In genomic region chr10:77284797-77285196, GRCh38 we compare ENCODE assay signal across 24 cellular contexts.
"Had no signal": no experiment of that assay in that cellular context is flagged by ENCODE, and none has a peak within 500 bp of the region (broad histone marks: within the 10 kb centered on the region; RNA-seq: fewer than 3 reads in every experiment).

No MANE protein-coding gene starts in this region.

- ATAC-seq: activated naive CD4-positive, alpha-beta T cell treated with anti-CD3 and anti-CD28 coated beads, Interleukin-2, amount 50 U/mL, for 72 hours; activated T-cell treated with anti-CD3 and anti-CD28 coated beads, Interleukin-2, amount 50 U/mL, for 72 hours; heart left ventricle; left cardiac atrium; left ventricle myocardium superior; right cardiac atrium; stimulated activated effector memory CD8-positive, alpha-beta T cell treated with anti-CD3 and anti-CD28 coated beads, Interleukin-12 subunit alpha, Interleukin-12 subunit beta, amount 100 ng/mL, for 72 hours; stimulated activated naive CD8-positive, alpha-beta T cell treated with anti-CD3 and anti-CD28 coated beads, Interleukin-15, amount 100 ng/mL, for 72 hours had no signal

- H3K27ac ChIP-seq: dorsolateral prefrontal cortex had no signal

- H3K9me3 ChIP-seq: heart left ventricle had no signal

- H3K36me3 ChIP-seq: heart left ventricle had no signal

- H3K4me3 ChIP-seq: coronary artery, dorsolateral prefrontal cortex, heart left ventricle had no signal

- H3K27me3 ChIP-seq: dorsolateral prefrontal cortex had no signal

- H3K4me3 Mint-ChIP-seq: activated T-cell treated with anti-CD3 and anti-CD28 coated beads, Interleukin-2, amount 50 U/mL, for 72 hours; nephron; stimulated activated effector memory CD8-positive, alpha-beta T cell treated with anti-CD3 and anti-CD28 coated beads, Interleukin-12 subunit alpha, Interleukin-12 subunit beta, amount 100 ng/mL, for 72 hours; stimulated activated naive CD8-positive, alpha-beta T cell treated with anti-CD3 and anti-CD28 coated beads, Interleukin-15, amount 100 ng/mL, for 72 hours had no signal

- DNase-seq: activated CD4-positive, alpha-beta T cell treated with anti-CD3 and anti-CD28 coated beads for 4 hours; activated CD4-positive, alpha-beta T cell treated with anti-CD3 and anti-CD28 coated beads, Interleukin-2, amount 50 U/mL, for 4 hours; activated CD4-positive, CD25-positive, alpha-beta regulatory T cell; activated naive CD4-positive, alpha-beta T cell; activated T-cell treated with anti-CD3 and anti-CD28 coated beads for 4 hours; activated T-cell treated with anti-CD3 and anti-CD28 coated beads, Interleukin-2, amount 50 U/mL, for 72 hours; dorsolateral prefrontal cortex; effector memory CD4-positive, alpha-beta T cell; erythroblast; foreskin fibroblast; heart left ventricle; hypothalamus; left cardiac atrium; left ventricle myocardium superior; posterior cingulate gyrus; right cardiac atrium; stimulated activated CD4-positive, alpha-beta T cell treated with anti-CD3 and anti-CD28 coated beads, Interleukin-4, amount 100 ng/mL, for 1 hour; stimulated activated naive CD8-positive, alpha-beta T cell treated with anti-CD3 and anti-CD28 coated beads, Interleukin-15, amount 100 ng/mL, for 72 hours; substantia nigra; T-helper 1 cell had no signal

- H3K27ac Mint-ChIP-seq: activated naive CD4-positive, alpha-beta T cell treated with anti-CD3 and anti-CD28 coated beads, Interleukin-2, amount 50 U/mL, for 72 hours; activated T-cell treated with anti-CD3 and anti-CD28 coated beads, Interleukin-2, amount 50 U/mL, for 72 hours; nephron; stimulated activated effector memory CD8-positive, alpha-beta T cell treated with anti-CD3 and anti-CD28 coated beads, Interleukin-12 subunit alpha, Interleukin-12 subunit beta, amount 100 ng/mL, for 72 hours; stimulated activated naive CD8-positive, alpha-beta T cell treated with anti-CD3 and anti-CD28 coated beads, Interleukin-15, amount 100 ng/mL, for 72 hours had no signal

- H3K36me3 Mint-ChIP-seq: stimulated activated effector memory CD8-positive, alpha-beta T cell treated with anti-CD3 and anti-CD28 coated beads, Interleukin-12 subunit alpha, Interleukin-12 subunit beta, amount 100 ng/mL, for 72 hours had no signal
